8 cellular contexts compared by ENCODE assay signal in genomic region chr2:74481961-74482800, GRCh38. TPM values are rescaled to one million over a fixed set of nuclear protein-coding genes. Genes with fewer than 3 reads are reported as not detected.
A peak's percentile ranks its signal among the peaks of the same experiment; 100 is the strongest.
DNase-seq lines count a peak whose midpoint lies in the region; ATAC-seq and TF ChIP-seq lines count a peak whose summit lies in the region.

No MANE protein-coding gene starts in this region.

- no peaks in the 10 kb centered on the region for H3K27me3 ChIP-seq in BJ (ENCODE audit: control insufficient read depth, insufficient read depth, low read length)

- no peak for DNase-seq in BJ (ENCODE audit: low read depth)
- peak; percentile 59 for DNase-seq in RKO (ENCODE audit: low spot score)
- no peak for DNase-seq in astrocyte of the cerebellum (ENCODE audit: low read depth)
- peak; percentile 61 for DNase-seq in islet precursor cell
- DNase-seq in stimulated activated CD4-positive, alpha-beta T cell treated with anti-CD3 and anti-CD28 coated beads, Interleukin-1b, Interleukin-23, amount 100 ng/mL, for 48 hours: peak; percentile 58
- no peak for DNase-seq in cerebellum (ENCODE audit: low spot score)

- H3K4me3 ChIP-seq in BJ (ENCODE audit: low read depth, low read length) (peak overlapping the region; percentile 91), astrocyte of the cerebellum (ENCODE audit: low read depth, low read length) (peak overlapping the region; percentile 94)

- peaks cover 8% of the 10 kb centered on the region for H3K36me3 ChIP-seq in BJ (ENCODE audit: control insufficient read depth, insufficient read depth, low read length)

- TF ChIP-seq CTCF in BJ (IDR thresholded peaks at IDR 0.05; ENCODE audit: insufficient read depth, low read depth, low read length): no peak
- TF ChIP-seq CTCF in astrocyte of the cerebellum (IDR thresholded peaks at IDR 0.05; ENCODE audit: low read depth, low read length, missing control alignments): no peak

- in situ Hi-C loops in astrocyte of the cerebellum (cut with HindIII; ENCODE audit: low sequenced_read_pairs): no loop called here

- POLR2A ChIA-PET in BJ (lab: Charles Lee): no interaction called here

- ATAC-seq in GM18907 (IDR thresholded peaks at IDR 0.05; ENCODE audit: unreplicated experiment): peak; percentile 53
- peak; percentile 36 for ATAC-seq in HG03103 (IDR thresholded peaks at IDR 0.05; ENCODE audit: low read depth, unreplicated experiment)

- CTCF ChIA-PET in BJ (lab: Yijun Ruan, JAX): interaction anchor here (0.8 to 8.1 kb wide), 19 partner anchors 9 to 147 kb away, joined by 3 to 149 read pairs (median 5); partner anchors contain the start of genes INO80B, LBX2 and MRPL53

RNA-seq across cellular contexts. Expression of gene CCDC142, which starts 0.6 kb away (rescaled TPM):
- 4.5 and 6.2 TPM in 2 replicates for polyA plus RNA-seq in BJ (2011; rRNA removed)
- polyA minus RNA-seq in BJ (2011; rRNA and poly(A)+ RNA removed): 15.6 and 21.0 TPM in 2 replicates
- total RNA-seq in cerebellum: 40.8 TPM

RNA-seq across cellular contexts. Expression of gene TTC31, which starts 0.7 kb away (rescaled TPM):
- polyA plus RNA-seq in BJ (2011; rRNA removed): 19.4 and 26.0 TPM in 2 replicates
- polyA minus RNA-seq in BJ (2011; rRNA and poly(A)+ RNA removed): 11.4 and 19.4 TPM in 2 replicates
- total RNA-seq in cerebellum: 12.2 TPM

RNA-seq across cellular contexts. Expression of gene MRPL53, which starts 9.7 kb away (rescaled TPM):
- polyA plus RNA-seq in BJ (2011; rRNA removed): 38.9 and 41.2 TPM in 2 replicates
- polyA minus RNA-seq in BJ (2011; rRNA and poly(A)+ RNA removed): 16.9 TPM in 2 replicates
- 12.3 TPM for total RNA-seq in cerebellum

RNA-seq across cellular contexts. Expression of gene MOGS, which starts 17.0 kb away (rescaled TPM):
- 35.5 and 59.5 TPM in 2 replicates for polyA plus RNA-seq in BJ (2011; rRNA removed)
- polyA minus RNA-seq in BJ (2011; rRNA and poly(A)+ RNA removed): 38.3 and 44.2 TPM in 2 replicates
- 18.6 TPM for total RNA-seq in cerebellum

RNA-seq across cellular contexts. Expression of gene LBX2, which starts 17.2 kb away (rescaled TPM):
- polyA plus RNA-seq in BJ (2011; rRNA removed): 0.37 and 0.61 TPM in 2 replicates
- polyA minus RNA-seq in BJ (2011; rRNA and poly(A)+ RNA removed): 0.19 and 0.31 TPM in 2 replicates
- not detected for total RNA-seq in cerebellum

Comparison
In these comparisons a context has a peak if more than half of its experiments do, and no peak if none do; other contexts are left out.
1. DNase-seq: peak in RKO (single experiment), islet precursor cell (single experiment) and stimulated activated CD4-positive, alpha-beta T cell treated with anti-CD3 and anti-CD28 coated beads, Interleukin-1b, Interleukin-23, amount 100 ng/mL, for 48 hours (single experiment); none in BJ (single experiment), astrocyte of the cerebellum (single experiment) and cerebellum (single experiment).